In genomic region chr17:50638572-50638850, GRCh38 we compare ENCODE assay signal across 14 cellular contexts. TPM values are rescaled to one million over a fixed set of nuclear protein-coding genes. Genes with fewer than 3 reads are reported as not detected.
DNase-seq lines count a peak whose midpoint lies in the region; ATAC-seq and TF ChIP-seq lines count a peak whose summit lies in the region.
"Had no signal": no experiment of that assay in that cellular context is flagged by ENCODE, and none has a peak within 500 bp of the region (broad histone marks: within the 10 kb centered on the region; RNA-seq: fewer than 3 reads in every experiment).

No MANE protein-coding gene starts in this region.

- H3K36me3 ChIP-seq in ACC112 (ENCODE audit: insufficient read depth, low read length) (peaks cover 9% of the 10 kb centered on the region; the same call in 1 of the 2 replicates), breast epithelium (no peaks in the 10 kb centered on the region), mesenchymal stem cell (ENCODE audit: control insufficient read depth in 1 of 2, insufficient read depth in 2 of 2, low read depth in 1 of 2, low read length in 2 of 2) (peaks cover 0 to 4% of the 10 kb centered on the region in 2 experiments), tibial nerve (no peaks in the 10 kb centered on the region)

- peak overlapping the region; percentile 91 for H3K27ac Mint-ChIP-seq in HFFc6
- H3K27ac Mint-ChIP-seq: activated B cell treated with CpG ODN at 0.5 μM for 24 hours, GM23338 had no signal

- H3K79me1 ChIP-seq in mesenchymal stem cell (replicated peaks; ENCODE audit: low read length, poor library complexity, severe bottlenecking), result peaks cover 11% of the 10 kb centered on the region

- H2BK5ac ChIP-seq in mesenchymal stem cell (ENCODE audit: low read depth, low read length, poor library complexity, severe bottlenecking), result peak overlapping the region; percentile 84

- H3K4me1 ChIP-seq in ACC112 (ENCODE audit: control insufficient read depth, insufficient read depth, low read length, unreplicated experiment) (peaks cover 62% of the 10 kb centered on the region), breast epithelium (peaks cover 13 to 25% of the 10 kb centered on the region in 2 donors), mesenchymal stem cell (ENCODE audit: control insufficient read depth, insufficient read depth, low read depth, low read length) (peaks cover 62% of the 10 kb centered on the region), tibial nerve (peaks cover 0 to 51% (median 24%) of the 10 kb centered on the region in 4 donors)

- H3K36me3 Mint-ChIP-seq in HFFc6 (ENCODE audit: low read depth), result peaks cover 6% of the 10 kb centered on the region; the same call in 1 of the 2 replicates

- H2AK5ac ChIP-seq in mesenchymal stem cell (ENCODE audit: low read length, severe bottlenecking), result peak overlapping the region; percentile 94

- TF ChIP-seq CTCF in HFFc6 (IDR thresholded peaks at IDR 0.05) (no peak), breast epithelium (IDR thresholded peaks at IDR 0.05) (no peak), tibial nerve (IDR thresholded peaks at IDR 0.05) (no peak)

- peak; percentile 70 for DNase-seq in HFFc6
- no peak for DNase-seq in breast epithelium (ENCODE audit: low spot score in 2 of 2)
- DNase-seq in mesenchymal stem cell, result no peak
- DNase-seq in NCI-H1048 (lab: John Stamatoyannopoulos, UW), result no peak
- DNase-seq in tibial nerve (ENCODE audit: low spot score in 2 of 2), result no peak
- DNase-seq: activated B cell treated with CpG ODN at 0.5 μM for 24 hours; stimulated activated CD4-positive, alpha-beta T cell treated with anti-CD3 and anti-CD28 coated beads, Interleukin-4, amount 100 ng/mL, for 24 hours had no signal

- H2BK120ac ChIP-seq in mesenchymal stem cell (ENCODE audit: low read depth, low read length), result peak overlapping the region; percentile 50

- ATAC-seq in GM19395 (IDR thresholded peaks at IDR 0.05; ENCODE audit: unreplicated experiment), result no peak
- no peak for ATAC-seq in HG03460 (IDR thresholded peaks at IDR 0.05; ENCODE audit: unreplicated experiment)
- ATAC-seq: GM23338 had no signal

- intact Hi-C loops in breast epithelium (cut with DNase I; ENCODE audit: low total_unique reads), result loop anchor here (10.0 kb wide), 1 partner anchor 46 kb away; no protein-coding TSS in a partner anchor

- H3K27me3 Mint-ChIP-seq in HFFc6 (ENCODE audit: insufficient read depth), result peaks cover 4% of the 10 kb centered on the region

- no peak overlapping the region for H3K23ac ChIP-seq in mesenchymal stem cell (ENCODE audit: low read length in 2 of 2)

- TF ChIP-seq EP300 in tibial nerve (IDR thresholded peaks at IDR 0.05), result no peak

- H3K4me3 Mint-ChIP-seq in HFFc6, result peak overlapping the region; percentile 60
- H3K4me3 Mint-ChIP-seq: activated B cell treated with CpG ODN at 0.5 μM for 24 hours; central memory CD8-positive, alpha-beta T cell; GM23338 had no signal

- peaks cover 66% of the 10 kb centered on the region for H3K79me2 ChIP-seq in ACC112 (ENCODE audit: control insufficient read depth, insufficient read depth, low read length, unreplicated experiment)

- H4K8ac ChIP-seq in mesenchymal stem cell (ENCODE audit: low read length), result peak overlapping the region; percentile 2

- H3K14ac ChIP-seq in mesenchymal stem cell (ENCODE audit: low read length in 2 of 2), result no peak overlapping the region

- H3K27ac ChIP-seq in ACC112 (ENCODE audit: low read depth, low read length) (peak overlapping the region; percentile 74), breast epithelium (peak overlapping the region; percentile 81 to 85), mesenchymal stem cell (ENCODE audit: low read length, poor library complexity, severe bottlenecking) (peak overlapping the region; percentile 91), tibial nerve (peak overlapping the region in 1 of 4 donors; percentile 23)
- H3K27ac ChIP-seq: KMS-11 had no signal

- H4K91ac ChIP-seq in mesenchymal stem cell (ENCODE audit: low read length), result peak overlapping the region; percentile 35

- no peak overlapping the region for H3K4me2 ChIP-seq in mesenchymal stem cell (ENCODE audit: low read length, poor library complexity, severe bottlenecking)
- H3K4me2 ChIP-seq: GM23338, KMS-11 had no signal

- no peak overlapping the region for H2AFZ ChIP-seq in ACC112 (ENCODE audit: low read length, unreplicated experiment)
- no peak overlapping the region for H2AFZ ChIP-seq in mesenchymal stem cell (ENCODE audit: low read depth, low read length)
- H2AFZ ChIP-seq: GM23338 had no signal

- H3K9me3 Mint-ChIP-seq in HFFc6, result no peaks in the 10 kb centered on the region
- H3K9me3 Mint-ChIP-seq: activated B cell treated with CpG ODN at 0.5 μM for 24 hours; central memory CD8-positive, alpha-beta T cell; GM23338 had no signal

- peak overlapping the region; percentile 69 to 85 for H3K4ac ChIP-seq in mesenchymal stem cell (ENCODE audit: low read depth in 1 of 2, low read length in 2 of 2)

- H2BK15ac ChIP-seq in mesenchymal stem cell (ENCODE audit: low read depth, poor library complexity, severe bottlenecking), result peak overlapping the region; percentile 28

- peak overlapping the region; percentile 51 to 79 for H2BK12ac ChIP-seq in mesenchymal stem cell (ENCODE audit: low read length in 2 of 2)

- peak overlapping the region; percentile 8; the same call in 1 of the 2 replicates for H3K4me3 ChIP-seq in ACC112 (ENCODE audit: low read depth, low read length)
- peak overlapping the region in 1 of 3 donors; percentile 41 for H3K4me3 ChIP-seq in breast epithelium
- H3K4me3 ChIP-seq in mesenchymal stem cell (ENCODE audit: insufficient read depth in 1 of 2, low read depth in 1 of 2, low read length in 2 of 2), result no peak overlapping the region
- no peak overlapping the region for H3K4me3 ChIP-seq in tibial nerve
- H3K4me3 ChIP-seq: GM23338 had no signal

- H3K9me3 ChIP-seq in breast epithelium (no peaks in the 10 kb centered on the region), mesenchymal stem cell (ENCODE audit: control insufficient read depth, low read length) (no peaks in the 10 kb centered on the region), tibial nerve (no peaks in the 10 kb centered on the region)

- TF ChIP-seq POLR2A in breast epithelium (IDR thresholded peaks at IDR 0.05) (no peak), tibial nerve (IDR thresholded peaks at IDR 0.05) (no peak)

- H3K4me1 Mint-ChIP-seq in HFFc6 (ENCODE audit: low read depth), result peaks cover 78% of the 10 kb centered on the region
- H3K4me1 Mint-ChIP-seq: activated B cell treated with CpG ODN at 0.5 μM for 24 hours; central memory CD8-positive, alpha-beta T cell had no signal

- H3K27me3 ChIP-seq in ACC112 (ENCODE audit: insufficient read depth, low read length), result no peaks in the 10 kb centered on the region
- no peaks in the 10 kb centered on the region for H3K27me3 ChIP-seq in breast epithelium
- peaks cover 0 to 9% of the 10 kb centered on the region in 2 experiments for H3K27me3 ChIP-seq in mesenchymal stem cell (ENCODE audit: control insufficient read depth in 1 of 2, insufficient read depth in 1 of 2, low read length in 2 of 2)
- H3K27me3 ChIP-seq in tibial nerve, result peaks cover 0 to 32% of the 10 kb centered on the region in 2 donors

- 20% methylated on average over 1 of the region's 1 CpG for WGBS in mesenchymal stem cell
- WGBS in tibial nerve, 2 donors, result 33 to 46% methylated on average over 1 of the region's 1 CpG

- peak overlapping the region; percentile 60 to 92 for H3K18ac ChIP-seq in mesenchymal stem cell (ENCODE audit: low read depth in 1 of 2, low read length in 2 of 2)

- peak overlapping the region; percentile 30 for H3K9ac ChIP-seq in mesenchymal stem cell (ENCODE audit: low read length)
- H3K9ac ChIP-seq: KMS-11, parathyroid adenoma had no signal

RNA-seq across cellular contexts. Expression of gene ABCC3, which starts 3.8 kb away (rescaled TPM):
- total RNA-seq in HFFc6 (2021; fragmentation: NEBNext Ultra II Directional; extraction: Animal tissue kit (Norgen Biotek cat#: 25700)), result 10 to 100 TPM; 18.4 to 23.6 (median 21.3) TPM
- total RNA-seq in breast epithelium (100 to 1,000 TPM in 1 of 3 donors, 10 to 100 TPM in 1, 1 to 10 TPM in 1; 6.1 to 122 (median 81.0) TPM), tibial nerve (10 to 100 TPM in 1 of 4 donors, 1 to 10 TPM in 3; 1.5 to 19.2 (median 7.3) TPM)
- polyA plus RNA-seq in mesenchymal stem cell (2013, experiment 1 of 2), result 2.5 TPM
- 2.5 TPM for polyA plus RNA-seq in mesenchymal stem cell (2013, experiment 2 of 2)
- total RNA-seq: GM23338 had no signal
- polyA plus RNA-seq: GM23338 had no signal
